In genomic region chr6:78484181-78485064, GRCh38 we compare ENCODE assay signal across 23 cellular contexts.
"Had no signal": no experiment of that assay in that cellular context is flagged by ENCODE, and none has a peak within 500 bp of the region (broad histone marks: within the 10 kb centered on the region; RNA-seq: fewer than 3 reads in every experiment).

No MANE protein-coding gene starts in this region.

- H3K36me3 ChIP-seq: right lobe of liver, spleen, tibial nerve, upper lobe of right lung, vagina had no signal

- H3K4me3 Mint-ChIP-seq: effector memory CD8-positive, alpha-beta T cell; naive thymus-derived CD4-positive, alpha-beta T cell; nephron progenitor cell; stimulated activated naive B cell treated with anti-CD40 and anti-IgM and Interleukin-4, amounts not matched to agents 10 μg/mL and 1 μg/mL and 100 μg/mL, for 72 hours; stimulated activated naive CD8-positive, alpha-beta T cell treated with anti-CD3 and anti-CD28 coated beads, Interleukin-15, amount 100 ng/mL, for 72 hours had no signal

- H3K4me3 ChIP-seq: hepatocyte, psoas muscle, right lobe of liver, spleen, testis, tibial nerve, upper lobe of right lung, vagina had no signal

- H3K27ac Mint-ChIP-seq: effector memory CD8-positive, alpha-beta T cell; naive thymus-derived CD4-positive, alpha-beta T cell; nephron progenitor cell; stimulated activated naive B cell treated with anti-CD40 and anti-IgM and Interleukin-4, amounts not matched to agents 10 μg/mL and 1 μg/mL and 100 μg/mL, for 72 hours; stimulated activated naive CD8-positive, alpha-beta T cell treated with anti-CD3 and anti-CD28 coated beads, Interleukin-15, amount 100 ng/mL, for 72 hours had no signal

- H3K4me1 ChIP-seq: foreskin keratinocyte, psoas muscle, right lobe of liver, spleen, testis, upper lobe of right lung, vagina had no signal

- H3K79me2 ChIP-seq: hepatocyte had no signal

- ATAC-seq: effector memory CD8-positive, alpha-beta T cell; foreskin keratinocyte; left lobe of liver; naive thymus-derived CD4-positive, alpha-beta T cell; psoas muscle; right lobe of liver; stimulated activated naive B cell treated with anti-CD40 and anti-IgM and Interleukin-4, amounts not matched to agents 10 μg/mL and 1 μg/mL and 100 μg/mL, for 72 hours; stimulated activated naive CD8-positive, alpha-beta T cell treated with anti-CD3 and anti-CD28 coated beads, Interleukin-15, amount 100 ng/mL, for 72 hours; upper lobe of right lung had no signal

- H3K27ac ChIP-seq: epithelial cell of prostate, foreskin keratinocyte, hepatocyte, psoas muscle, right lobe of liver, spleen, testis, tibial nerve, upper lobe of right lung, vagina had no signal

- H3K4me2 ChIP-seq: hepatocyte had no signal

- H3K27me3 Mint-ChIP-seq: effector memory CD8-positive, alpha-beta T cell; naive thymus-derived CD4-positive, alpha-beta T cell; stimulated activated naive B cell treated with anti-CD40 and anti-IgM and Interleukin-4, amounts not matched to agents 10 μg/mL and 1 μg/mL and 100 μg/mL, for 72 hours; stimulated activated naive CD8-positive, alpha-beta T cell treated with anti-CD3 and anti-CD28 coated beads, Interleukin-15, amount 100 ng/mL, for 72 hours had no signal

- H3K4me1 Mint-ChIP-seq: naive thymus-derived CD4-positive, alpha-beta T cell; stimulated activated naive B cell treated with anti-CD40 and anti-IgM and Interleukin-4, amounts not matched to agents 10 μg/mL and 1 μg/mL and 100 μg/mL, for 72 hours; stimulated activated naive CD8-positive, alpha-beta T cell treated with anti-CD3 and anti-CD28 coated beads, Interleukin-15, amount 100 ng/mL, for 72 hours had no signal

- DNase-seq: effector memory CD8-positive, alpha-beta T cell; foreskin keratinocyte; head of caudate nucleus; islet precursor cell; mammary epithelial cell; naive thymus-derived CD4-positive, alpha-beta T cell; nephron progenitor cell; psoas muscle; retina; right lobe of liver; spleen; stimulated activated CD4-positive, alpha-beta T cell treated with anti-CD3 and anti-CD28 coated beads, Interleukin-15, amount 100 ng/mL, for 24 hours; stimulated activated CD4-positive, alpha-beta T cell treated with anti-CD3 and anti-CD28 coated beads, Interleukin-1b, Interleukin-23, amount 100 ng/mL, for 48 hours; stimulated activated CD4-positive, alpha-beta T cell treated with anti-CD3 and anti-CD28 coated beads, Interleukin-4, amount 100 ng/mL, for 24 hours; stimulated activated naive B cell treated with anti-CD40 and anti-IgM and Interleukin-4, amounts not matched to agents 10 μg/mL and 1 μg/mL and 100 μg/mL, for 72 hours; stimulated activated naive CD8-positive, alpha-beta T cell treated with anti-CD3 and anti-CD28 coated beads, Interleukin-15, amount 100 ng/mL, for 72 hours; testis; upper lobe of right lung had no signal

- H3K9me3 ChIP-seq: psoas muscle, right lobe of liver, testis, tibial nerve, upper lobe of right lung, vagina had no signal

- H3K27me3 ChIP-seq: foreskin keratinocyte, hepatocyte, right lobe of liver, spleen, testis, tibial nerve, upper lobe of right lung, vagina had no signal

- H3K36me3 Mint-ChIP-seq: naive thymus-derived CD4-positive, alpha-beta T cell; stimulated activated naive B cell treated with anti-CD40 and anti-IgM and Interleukin-4, amounts not matched to agents 10 μg/mL and 1 μg/mL and 100 μg/mL, for 72 hours had no signal

- H2AFZ ChIP-seq: hepatocyte had no signal

- H3K9me3 Mint-ChIP-seq: nephron progenitor cell had no signal
